Comparison of ENCODE assay signal across 8 cellular contexts in genomic region chr6:13327691-13328075, GRCh38. TPM values are rescaled to one million over a fixed set of nuclear protein-coding genes. Genes with fewer than 3 reads are reported as not detected.
DNase-seq lines count a peak whose midpoint lies in the region; ATAC-seq and TF ChIP-seq lines count a peak whose summit lies in the region.

No MANE protein-coding gene starts in this region.

- H3K9ac ChIP-seq in OCI-LY3 (ENCODE audit: low read length) (peak overlapping the region; percentile 82), neural cell (ENCODE audit: low read length) (peak overlapping the region; percentile 90)

- H3K36me3 ChIP-seq in OCI-LY3 (replicated peaks; ENCODE audit: low read depth, low read length) (no peaks in the 10 kb centered on the region), neural cell (ENCODE audit: insufficient read depth, low read length) (no peaks in the 10 kb centered on the region)
- peaks cover 25% of the 10 kb centered on the region for H3K36me3 ChIP-seq in effector memory CD4-positive, alpha-beta T cell (ENCODE audit: control insufficient read depth, insufficient read depth, low read length)

- no peaks in the 10 kb centered on the region for H3F3A ChIP-seq in neural cell (ENCODE audit: insufficient read depth, low read length, poor library complexity, severe bottlenecking)

- H3K4me3 ChIP-seq in OCI-LY3 (ENCODE audit: low read length) (peak overlapping the region; percentile 94), neural cell (ENCODE audit: low read length) (peak overlapping the region; percentile 74)
- H3K4me3 ChIP-seq in effector memory CD4-positive, alpha-beta T cell (ENCODE audit: insufficient read depth, low read depth, low read length, poor library complexity, severe bottlenecking): peak overlapping the region; percentile 92

- no peak for TF ChIP-seq CTCF in OCI-LY3 (IDR thresholded peaks at IDR 0.05; ENCODE audit: low read depth, low read length)
- no peak for TF ChIP-seq CTCF in neural cell (IDR thresholded peaks at IDR 0.05; ENCODE audit: poor library complexity, severe bottlenecking)

- H3K27ac ChIP-seq in OCI-LY3 (ENCODE audit: low read length): peak overlapping the region; percentile 74
- H3K27ac ChIP-seq in effector memory CD4-positive, alpha-beta T cell (ENCODE audit: insufficient read depth, low read length, poor library complexity, severe bottlenecking): peak overlapping the region; percentile 91
- H3K27ac ChIP-seq in neural cell (ENCODE audit: low read length): peak overlapping the region; percentile 91

- H3K79me2 ChIP-seq in OCI-LY3 (ENCODE audit: low read length): no peaks in the 10 kb centered on the region; the same call in 1 of the 2 replicates
- H3K79me2 ChIP-seq in neural cell (replicated peaks; ENCODE audit: insufficient read depth, low read length): peaks cover 14% of the 10 kb centered on the region

- no peak for TF ChIP-seq EP300 in neural cell (conservative IDR thresholded peaks at IDR 0.05; ENCODE audit: poor library complexity, severe bottlenecking)

- H3K9me2 ChIP-seq in neural cell (ENCODE audit: insufficient read depth, low read length): no peaks in the 10 kb centered on the region

- H3K27me3 ChIP-seq in OCI-LY3 (ENCODE audit: low read depth, low read length) (no peaks in the 10 kb centered on the region), neural cell (ENCODE audit: insufficient read depth, low read depth, low read length) (no peaks in the 10 kb centered on the region)
- no peaks in the 10 kb centered on the region for H3K27me3 ChIP-seq in effector memory CD4-positive, alpha-beta T cell (replicated peaks; ENCODE audit: control insufficient read depth, insufficient read depth, low read length, poor library complexity, severe bottlenecking)

- DNase-seq in NCI-H146 (lab: John Stamatoyannopoulos, UW) (peak; percentile 31), NCI-H146 treated with DMSO at 0.1 percent for 48 hours (lab: John Stamatoyannopoulos, UW; ENCODE audit: unreplicated experiment) (no peak), NCI-H2029 treated with DMSO at 0.1 percent for 48 hours (lab: John Stamatoyannopoulos, UW) (no peak)
- no peak for DNase-seq in effector memory CD4-positive, alpha-beta T cell

- peak overlapping the region; percentile 87 for H3K4me2 ChIP-seq in OCI-LY3 (ENCODE audit: low read length)
- peak overlapping the region; percentile 69 for H3K4me2 ChIP-seq in neural cell (ENCODE audit: low read length)

- H2AFZ ChIP-seq in OCI-LY3 (ENCODE audit: low read depth, low read length) (0 out of 2 replicates have a peak overlapping the region, but pooled peaks have one; percentile 62), neural cell (ENCODE audit: low read depth, low read length) (peak overlapping the region; percentile 48)

- H3K4me1 ChIP-seq in OCI-LY3 (ENCODE audit: low read length): peaks cover 13% of the 10 kb centered on the region
- peaks cover 8% of the 10 kb centered on the region for H3K4me1 ChIP-seq in effector memory CD4-positive, alpha-beta T cell (ENCODE audit: control insufficient read depth, insufficient read depth, low read length, poor library complexity, severe bottlenecking)

- no peak for ATAC-seq in HG02763 (IDR thresholded peaks at IDR 0.05; ENCODE audit: unreplicated experiment)
- ATAC-seq in GM19023 (IDR thresholded peaks at IDR 0.05; ENCODE audit: unreplicated experiment): no peak

- H4K20me1 ChIP-seq in OCI-LY3 (ENCODE audit: insufficient read depth, low read length) (no peaks in the 10 kb centered on the region), neural cell (ENCODE audit: insufficient read depth) (no peaks in the 10 kb centered on the region)

- TF ChIP-seq RAD21 in neural cell (conservative IDR thresholded peaks at IDR 0.05): no peak

- H3K9me3 ChIP-seq in OCI-LY3 (ENCODE audit: insufficient read depth, low read length): no peaks in the 10 kb centered on the region
- no peaks in the 10 kb centered on the region for H3K9me3 ChIP-seq in effector memory CD4-positive, alpha-beta T cell (ENCODE audit: control insufficient read depth, low read length)
- no peaks in the 10 kb centered on the region for H3K9me3 ChIP-seq in neural cell (ENCODE audit: low read length)

TF ChIP-seq in neural cell, 6 proteins besides CTCF, POLR2A, EP300 and RAD21:
- TF ChIP-seq POLR2AphosphoS5 (IDR thresholded peaks at IDR 0.05) (no peak), REST (IDR thresholded peaks at IDR 0.05; ENCODE audit: borderline replicate concordance) (no peak), TAF1 (IDR thresholded peaks at IDR 0.05; ENCODE audit: low read depth) (no peak), MXI1 (conservative IDR thresholded peaks at IDR 0.05; ENCODE audit: poor library complexity, severe bottlenecking) (no peak), EZH2 (IDR thresholded peaks at IDR 0.05; ENCODE audit: borderline replicate concordance, insufficient read depth, low read length, poor library complexity, severe bottlenecking) (no peak), SMC3 (conservative IDR thresholded peaks at IDR 0.05; ENCODE audit: poor library complexity) (no peak)

RNA-seq across cellular contexts. Expression of gene TBC1D7, which starts 0.7 kb away (rescaled TPM):
- 67.9 and 88.3 TPM in 2 replicates for polyA plus RNA-seq in neural cell
- polyA minus RNA-seq in neural cell: 58.9 and 70.2 TPM in 2 replicates
